In the genomic region with DNA sequence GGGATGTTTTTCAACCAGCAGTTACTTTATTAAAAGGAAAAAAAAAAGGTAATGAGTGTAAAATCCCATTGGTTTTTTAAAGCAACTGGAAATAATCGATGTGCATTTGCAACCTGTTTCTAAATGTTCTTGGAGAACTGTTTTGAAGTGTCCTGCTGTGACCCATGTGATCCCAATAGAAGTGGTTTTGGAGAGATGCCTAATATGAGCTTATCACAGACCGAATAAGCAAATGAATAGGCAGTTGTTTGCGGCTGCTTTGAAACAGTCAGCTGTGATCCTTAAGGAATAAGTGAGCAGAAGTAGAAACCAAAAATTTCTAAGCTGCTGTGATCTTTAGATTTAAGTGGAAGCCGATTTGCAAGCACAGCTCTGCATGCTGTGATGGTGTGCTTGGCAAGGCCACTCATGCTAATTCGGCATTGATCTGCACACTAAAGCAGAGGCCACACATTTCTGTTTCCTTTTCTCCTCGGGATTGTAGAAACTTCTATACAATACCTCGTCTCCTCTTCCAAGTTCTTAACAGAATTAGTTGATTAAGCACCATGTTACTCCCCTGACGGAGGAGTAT, we compare ENCODE assay signal across 13 cellular contexts.
DNase-seq lines count a peak whose midpoint lies in the region; ATAC-seq, FAIRE-seq and TF ChIP-seq lines count a peak whose summit lies in the region.
"Had no signal": no experiment of that assay in that cellular context is flagged by ENCODE, and none has a peak within 500 bp of the region (broad histone marks: within the 10 kb centered on the region; RNA-seq: fewer than 3 reads in every experiment).

No MANE protein-coding gene starts in this region.

- H3K9ac ChIP-seq in liver (ENCODE audit: low read depth in 1 of 2, low read length in 2 of 2) (peak overlapping the region in 1 of 2 donors; percentile 43), HepG2 (ENCODE audit: insufficient read depth, low read depth, low read length) (no peak overlapping the region)

- no peak for DNase-seq in HepG2 (ENCODE audit: low spot score)
- peak; percentile 85 for DNase-seq in astrocyte of the spinal cord (ENCODE audit: low read depth, low spot score)
- no peak for DNase-seq in right lobe of liver
- no peak for DNase-seq in activated gamma-delta T cell treated with Interleukin-2 at 50 U/mL for 16 hours
- no peak for DNase-seq in dermis blood vessel endothelial cell
- DNase-seq in effector memory CD8-positive, alpha-beta T cell, result no peak
- DNase-seq in stimulated activated naive CD8-positive, alpha-beta T cell treated with anti-CD3 and anti-CD28 coated beads, Interleukin-15, Interleukin-2, amounts not matched to agents 100 U/mL and 50 U/mL, for 24 hours, result no peak
- DNase-seq: activated T-cell treated with anti-CD3 and anti-CD28 coated beads for 4 hours, adrenal gland, NCI-H2081, PC-9 had no signal

- TF ChIP-seq CTCF in liver (IDR thresholded peaks at IDR 0.05; ENCODE audit: low read depth, low read length, missing input control) (no peak), HepG2 (CRISPR knock-in tag; IDR thresholded peaks at IDR 0.05) (no peak), astrocyte of the spinal cord (IDR thresholded peaks at IDR 0.05; ENCODE audit: low read depth, low read length) (no peak), right lobe of liver (IDR thresholded peaks at IDR 0.05) (no peak)

- no peaks in the 10 kb centered on the region for H3K79me2 ChIP-seq in HepG2 (ENCODE audit: insufficient read depth, low read length)

- H3K4me1 ChIP-seq in liver (ENCODE audit: control insufficient read depth in 4 of 4, insufficient read depth in 4 of 4, low read length in 3 of 4) (peaks cover 7 to 67% (median 31%) of the 10 kb centered on the region in 4 donors), HepG2 (ENCODE audit: insufficient read depth, low read length) (peaks cover 21% of the 10 kb centered on the region; the same call in 1 of the 2 replicates), right lobe of liver (peaks cover 0 to 66% (median 24%) of the 10 kb centered on the region in 4 donors)
- H3K4me1 ChIP-seq: adrenal gland had no signal

- TF ChIP-seq POLR2A in HepG2 (IDR thresholded peaks at IDR 0.05; ENCODE audit: insufficient read depth in 1 of 2, low read depth in 2 of 2, low read length in 2 of 2) (no peak), right lobe of liver (IDR thresholded peaks at IDR 0.05) (no peak)

- intact Hi-C loops in HepG2 (cut with micrococcal nuclease; ENCODE audit: unreplicated experiment) (no loop called here), right lobe of liver (cut with DNase I) (no loop called here)

- H3K4me3 ChIP-seq in liver (ENCODE audit: low read depth in 1 of 3, low read length in 3 of 3), result no peak overlapping the region
- no peak overlapping the region for H3K4me3 ChIP-seq in HepG2 (replicated peaks in 1 of 3; ENCODE audit: insufficient read depth in 1 of 3, low read depth in 2 of 3, low read length in 3 of 3)
- no peak overlapping the region for H3K4me3 ChIP-seq in astrocyte of the spinal cord (ENCODE audit: low read depth, low read length)
- no peak overlapping the region for H3K4me3 ChIP-seq in right lobe of liver
- H3K4me3 ChIP-seq: adrenal gland, PC-9 had no signal

- no TSS peak for BruUV-seq in HepG2 (replicated peaks; lab: Mats Ljungman, UMichigan)

- H3K36me3 ChIP-seq in liver (ENCODE audit: control insufficient read depth in 4 of 4, insufficient read depth in 3 of 4, low read depth in 1 of 4, low read length in 3 of 4), result no peaks in the 10 kb centered on the region
- H3K36me3 ChIP-seq in HepG2 (replicated peaks in 1 of 2; ENCODE audit: control insufficient read depth in 1 of 2, insufficient read depth in 2 of 2, low read length in 2 of 2), result no peaks in the 10 kb centered on the region
- H3K36me3 ChIP-seq in right lobe of liver, result no peaks in the 10 kb centered on the region
- H3K36me3 ChIP-seq: adrenal gland had no signal

- no peak overlapping the region for H3K4me2 ChIP-seq in HepG2 (ENCODE audit: low read depth, low read length)
- H3K4me2 ChIP-seq: PC-9 had no signal

- no peak for FAIRE-seq in HepG2 (lab: Jason Lieb, UNC)

- no peak overlapping the region for H3K27ac Mint-ChIP-seq in effector memory CD8-positive, alpha-beta T cell
- H3K27ac Mint-ChIP-seq: T-helper 1 cell treated with Interleukin-12 subunit alpha and Interleukin-12 subunit beta and Interleukin-4 antibody, amounts not matched to agents 30 μg/mL and 1 μg/mL, for 36 hours had no signal

- in situ Hi-C loops in HepG2 (cut with HindIII; ENCODE audit: extremely low pct_ligation_motif_present, low pct_unique_long_range_greater_than_20kb), result no loop called here
- in situ Hi-C loops in astrocyte of the spinal cord (cut with HindIII; ENCODE audit: low sequenced_read_pairs), result no loop called here

- POLR2A ChIA-PET in HepG2 (lab: Yijun Ruan, JAX), result interaction anchor here (2.0 kb wide), 1 partner anchor 9 kb away, joined by 5 read pairs; no protein-coding TSS in a partner anchor

- H3K4me3 Mint-ChIP-seq in effector memory CD8-positive, alpha-beta T cell, result no peak overlapping the region
- H3K4me3 Mint-ChIP-seq: T-helper 1 cell treated with Interleukin-12 subunit alpha and Interleukin-12 subunit beta and Interleukin-4 antibody, amounts not matched to agents 30 μg/mL and 1 μg/mL, for 36 hours had no signal

- peak; percentile 34 to 52 for TF ChIP-seq RAD21 in liver (IDR thresholded peaks at IDR 0.05)
- TF ChIP-seq RAD21 in HepG2 (CRISPR knock-in tag; IDR thresholded peaks at IDR 0.05), result no peak

- TF ChIP-seq EP300 in HepG2 (IDR thresholded peaks at IDR 0.05; ENCODE audit: low read depth in 2 of 2, low read length in 2 of 2) (no peak), HepG2 (CRISPR knock-in tag; IDR thresholded peaks at IDR 0.05; ENCODE audit: borderline replicate concordance) (no peak)

- H2AFZ ChIP-seq in HepG2 (ENCODE audit: low read length), result no peak overlapping the region
- H2AFZ ChIP-seq: PC-9 had no signal

- H3K27me3 ChIP-seq in liver (ENCODE audit: control insufficient read depth in 4 of 4, insufficient read depth in 4 of 4, low read length in 3 of 4) (no peaks in the 10 kb centered on the region), HepG2 (ENCODE audit: control insufficient read depth in 1 of 2, insufficient read depth in 2 of 2, low read length in 2 of 2) (no peaks in the 10 kb centered on the region), right lobe of liver (no peaks in the 10 kb centered on the region)
- H3K27me3 ChIP-seq: adrenal gland had no signal

- H3K36me3 Mint-ChIP-seq in effector memory CD8-positive, alpha-beta T cell (ENCODE audit: insufficient read depth), result no peaks in the 10 kb centered on the region

- CTCF ChIA-PET in HepG2 (lab: Yijun Ruan, JAX; ENCODE audit: low intra/inter-chr PET ratio, low total read pairs), result no interaction called here

- peaks cover 3 to 4% of the 10 kb centered on the region in 2 donors for H3K27me3 Mint-ChIP-seq in effector memory CD8-positive, alpha-beta T cell

- WGBS in liver, result 31% methylated on average over 8 of the region's 8 CpGs
- WGBS in HepG2 (ENCODE audit: low lambda C conversion rate), result 33% methylated on average over 8 of the region's 8 CpGs
- 16% methylated on average over 7 of the region's 8 CpGs for WGBS in right lobe of liver (ENCODE audit: insufficient coverage, low coverage, low lambda C conversion rate, missing lambda C conversion rate)

- H3K27ac ChIP-seq in liver (ENCODE audit: low read depth in 1 of 2, low read length in 2 of 2) (peak overlapping the region; percentile 64 to 79), HepG2 (ENCODE audit: extremely low read length, insufficient read depth, low read length) (no peak overlapping the region), right lobe of liver (peak overlapping the region in 2 of 3 donors; percentile 38 to 70)
- H3K27ac ChIP-seq: adrenal gland, PC-9 had no signal

- no peaks in the 10 kb centered on the region for H3K9me3 Mint-ChIP-seq in effector memory CD8-positive, alpha-beta T cell

- H4K20me1 ChIP-seq in HepG2 (ENCODE audit: insufficient read depth, low read length), result no peaks in the 10 kb centered on the region

- no peaks in the 10 kb centered on the region for H3K4me1 Mint-ChIP-seq in effector memory CD8-positive, alpha-beta T cell (ENCODE audit: low read depth in 2 of 2)

- H3K9me3 ChIP-seq in liver (ENCODE audit: control insufficient read depth in 4 of 4, low read length in 3 of 4) (no peaks in the 10 kb centered on the region), HepG2 (ENCODE audit: low read length) (peaks cover 18% of the 10 kb centered on the region), right lobe of liver (no peaks in the 10 kb centered on the region)
- H3K9me3 ChIP-seq: adrenal gland had no signal

- no peak for ATAC-seq in HepG2
- peak; percentile 31 to 68 (median 56) for ATAC-seq in right lobe of liver
- ATAC-seq in effector memory CD8-positive, alpha-beta T cell (replicated peaks), result no peak
- ATAC-seq in stimulated activated naive CD8-positive, alpha-beta T cell treated with anti-CD3 and anti-CD28 coated beads, Interleukin-15, Interleukin-2, amounts not matched to agents 100 U/mL and 50 U/mL, for 24 hours, result no peak

TF ChIP-seq in liver, 16 proteins besides CTCF, POLR2A, EP300 and RAD21 (continues in another document):
- TF ChIP-seq FOXA1 (IDR thresholded peaks at IDR 0.05) (no peak), SP1 (IDR thresholded peaks at IDR 0.05) (peak; percentile 64), GABPA (IDR thresholded peaks at IDR 0.05 in 1 of 2, conservative IDR thresholded peaks at IDR 0.05 in 1 of 2) (no peak)

TF ChIP-seq in HepG2, 621 proteins besides CTCF, POLR2A, EP300 and RAD21 (continues in another document):
- TF ChIP-seq ZBTB42 (CRISPR knock-in tag; IDR thresholded peaks at IDR 0.05), result no peak

Comparison
In these comparisons a context has a peak if more than half of its experiments do, and no peak if none do; other contexts are left out.
1. ATAC-seq: peak in right lobe of liver (4 of 4); none in HepG2 (single experiment), effector memory CD8-positive, alpha-beta T cell (single experiment) and stimulated activated naive CD8-positive, alpha-beta T cell treated with anti-CD3 and anti-CD28 coated beads, Interleukin-15, Interleukin-2, amounts not matched to agents 100 U/mL and 50 U/mL, for 24 hours (single experiment).